35 cellular contexts compared by ENCODE assay signal in genomic region chr6:43394982-43395381, GRCh38.
"Had no signal": no experiment of that assay in that cellular context is flagged by ENCODE, and none has a peak within 500 bp of the region (broad histone marks: within the 10 kb centered on the region; RNA-seq: fewer than 3 reads in every experiment).

No MANE protein-coding gene starts in this region.

- H3K27ac Mint-ChIP-seq: activated CD4-positive, alpha-beta memory T cell treated with anti-CD3 and anti-CD28 coated beads, Interleukin-2, amount 10 ng/mL, durations not matched to agents 7 days and 5 days; activated CD8-positive, alpha-beta memory T cell treated with anti-CD3 and anti-CD28 coated beads, Interleukin-2, amount 10 ng/mL, durations not matched to agents 7 days and 5 days; activated naive CD8-positive, alpha-beta T cell; T-helper 2 cell treated with Interferon-gamma antibody and Interleukin-4, amounts not matched to agents 5 μg/mL and 100 μg/mL, for 36 hours had no signal

- H3K9me3 ChIP-seq: ascending aorta, SJCRH30 had no signal

- ATAC-seq: activated CD8-positive, alpha-beta memory T cell treated with anti-CD3 and anti-CD28 coated beads, Interleukin-2, amount 10 ng/mL, durations not matched to agents 7 days and 5 days; Panc1 had no signal

- DNase-seq: activated CD4-positive, alpha-beta memory T cell treated with anti-CD3 and anti-CD28 coated beads, Interleukin-2, amount 10 ng/mL, durations not matched to agents 7 days and 5 days; activated CD4-positive, alpha-beta T cell treated with anti-CD3 and anti-CD28 coated beads for 1 hour; activated CD4-positive, alpha-beta T cell treated with anti-CD3 and anti-CD28 coated beads for 48 hours; activated CD4-positive, CD25-positive, alpha-beta regulatory T cell; activated CD8-positive, alpha-beta memory T cell treated with anti-CD3 and anti-CD28 coated beads for 24 hours; activated CD8-positive, alpha-beta memory T cell treated with anti-CD3 and anti-CD28 coated beads, Interleukin-2, amount 10 ng/mL, durations not matched to agents 7 days and 5 days; activated CD8-positive, alpha-beta memory T cell treated with anti-CD3 and anti-CD28 coated beads, Interleukin-2, amount 50 U/mL, for 48 hours; activated gamma-delta T cell; activated naive CD4-positive, alpha-beta T cell treated with Interleukin-2 at 50 U/mL for 16 hours; activated T-cell treated with anti-CD3 and anti-CD28 coated beads, Interleukin-2, amount 50 U/mL, for 48 hours; Kasumi-1; KG1; MM.1S; MV-4-11; NCI-H1092 treated with DMSO at 0.1 percent for 48 hours; NCI-H1417; NCI-H146; NCI-H187; NCI-H2029 treated with DMSO at 0.1 percent for 48 hours; NCI-H2107; NCI-H2227 treated with DMSO at 0.1 percent for 48 hours; NCI-H446; NCI-H510A treated with DMSO at 0.1 percent for 48 hours; NCI-H526 treated with DMSO at 0.1 percent for 48 hours; NCI-H774; SHP77; SJCRH30 had no signal

- FAIRE-seq: TTC549 had no signal

- H3K27me3 Mint-ChIP-seq: activated naive CD8-positive, alpha-beta T cell; central memory CD8-positive, alpha-beta T cell had no signal

- H3K4me3 ChIP-seq: ascending aorta, cardiac muscle cell, SJCRH30, SK-N-MC had no signal

- H3K9me3 Mint-ChIP-seq: activated CD4-positive, alpha-beta memory T cell treated with anti-CD3 and anti-CD28 coated beads, Interleukin-2, amount 10 ng/mL, durations not matched to agents 7 days and 5 days; central memory CD8-positive, alpha-beta T cell; T-helper 2 cell treated with Interferon-gamma antibody and Interleukin-4, amounts not matched to agents 5 μg/mL and 100 μg/mL, for 36 hours had no signal

- H3K36me3 Mint-ChIP-seq: activated CD8-positive, alpha-beta memory T cell treated with anti-CD3 and anti-CD28 coated beads, Interleukin-2, amount 10 ng/mL, durations not matched to agents 7 days and 5 days; activated naive CD8-positive, alpha-beta T cell had no signal

- H3K27me3 ChIP-seq: ascending aorta, cardiac muscle cell had no signal

- H3K4me3 Mint-ChIP-seq: activated CD4-positive, alpha-beta memory T cell treated with anti-CD3 and anti-CD28 coated beads, Interleukin-2, amount 10 ng/mL, durations not matched to agents 7 days and 5 days; activated CD8-positive, alpha-beta memory T cell treated with anti-CD3 and anti-CD28 coated beads, Interleukin-2, amount 10 ng/mL, durations not matched to agents 7 days and 5 days; activated naive CD8-positive, alpha-beta T cell; central memory CD8-positive, alpha-beta T cell; T-helper 2 cell treated with Interferon-gamma antibody and Interleukin-4, amounts not matched to agents 5 μg/mL and 100 μg/mL, for 36 hours had no signal

- H3K27ac ChIP-seq: ascending aorta, cardiac muscle cell, SJCRH30, SK-N-MC had no signal

- H3K36me3 ChIP-seq: ascending aorta, cardiac muscle cell, SJCRH30 had no signal

- H3K4me1 ChIP-seq: ascending aorta, SJCRH30 had no signal
